24 cellular contexts compared by ENCODE assay signal in genomic region chr6:170512249-170512648, GRCh38.
"Had no signal": no experiment of that assay in that cellular context is flagged by ENCODE, and none has a peak within 500 bp of the region (broad histone marks: within the 10 kb centered on the region; RNA-seq: fewer than 3 reads in every experiment).

No MANE protein-coding gene starts in this region.

- ATAC-seq: left cardiac atrium; lower lobe of right lung; natural killer cell treated with Interleukin-12 subunit alpha and Interleukin-12 subunit beta and Interleukin-15 and Interleukin-18, amount 100 ng/mL, for 72 hours; right cardiac atrium had no signal

- H3K27ac ChIP-seq: dorsolateral prefrontal cortex, hepatocyte, left ventricle myocardium inferior, lower lobe of right lung, neural progenitor cell, ovary, stomach, thoracic aorta, transverse colon had no signal

- DNase-seq: cortex of kidney; dorsolateral prefrontal cortex; effector memory CD4-positive, alpha-beta T cell; foreskin melanocyte; head of caudate nucleus; kidney; left cardiac atrium; left ventricle myocardium inferior; lower lobe of right lung; mesenchymal stem cell; midbrain; nucleus accumbens; ovary; right cardiac atrium; small intestine; stimulated activated CD4-positive, alpha-beta T cell treated with anti-CD3 and anti-CD28 coated beads, Interleukin-12 subunit alpha, Interleukin-12 subunit beta, amount 100 ng/mL, for 4 hours; stimulated activated naive CD4-positive, alpha-beta T cell; stomach; substantia nigra; transverse colon had no signal
